Comparison of ENCODE assay signal across 1 cellular context in the genomic region with DNA sequence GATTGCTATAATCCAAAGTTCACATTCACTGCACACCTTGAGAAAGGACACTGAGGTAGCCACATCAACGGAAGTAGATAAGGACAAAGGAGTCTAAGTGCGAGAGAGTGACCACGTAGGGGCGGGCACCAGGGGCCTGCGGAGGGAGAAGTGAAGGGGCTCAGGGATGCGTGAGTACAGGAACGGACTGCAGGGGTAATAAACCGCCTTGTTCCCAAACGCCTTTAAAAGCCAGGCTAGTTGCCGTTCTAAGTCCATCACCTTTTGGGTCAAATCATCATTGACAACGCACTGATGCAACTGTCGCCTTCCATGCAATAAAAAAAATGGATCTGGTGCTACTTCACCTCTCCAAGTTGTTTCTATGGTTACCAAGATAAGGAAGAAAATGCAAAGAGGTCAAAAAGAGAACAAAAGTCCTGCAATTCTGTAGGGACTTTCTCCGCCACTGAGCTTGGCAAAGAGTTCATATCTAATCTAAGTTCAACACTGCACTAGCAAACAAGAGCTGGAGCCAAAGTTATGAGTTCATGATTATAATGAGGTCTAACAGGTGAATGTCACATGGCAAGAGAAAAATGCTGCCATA.
TF ChIP-seq lines count a peak whose summit lies in the region.

No MANE protein-coding gene starts in this region.

TF ChIP-seq in K562, 482 proteins besides CTCF, POLR2A, EP300 and RAD21 (continued from another document and continues in another):
- TF ChIP-seq, protein P1, sequence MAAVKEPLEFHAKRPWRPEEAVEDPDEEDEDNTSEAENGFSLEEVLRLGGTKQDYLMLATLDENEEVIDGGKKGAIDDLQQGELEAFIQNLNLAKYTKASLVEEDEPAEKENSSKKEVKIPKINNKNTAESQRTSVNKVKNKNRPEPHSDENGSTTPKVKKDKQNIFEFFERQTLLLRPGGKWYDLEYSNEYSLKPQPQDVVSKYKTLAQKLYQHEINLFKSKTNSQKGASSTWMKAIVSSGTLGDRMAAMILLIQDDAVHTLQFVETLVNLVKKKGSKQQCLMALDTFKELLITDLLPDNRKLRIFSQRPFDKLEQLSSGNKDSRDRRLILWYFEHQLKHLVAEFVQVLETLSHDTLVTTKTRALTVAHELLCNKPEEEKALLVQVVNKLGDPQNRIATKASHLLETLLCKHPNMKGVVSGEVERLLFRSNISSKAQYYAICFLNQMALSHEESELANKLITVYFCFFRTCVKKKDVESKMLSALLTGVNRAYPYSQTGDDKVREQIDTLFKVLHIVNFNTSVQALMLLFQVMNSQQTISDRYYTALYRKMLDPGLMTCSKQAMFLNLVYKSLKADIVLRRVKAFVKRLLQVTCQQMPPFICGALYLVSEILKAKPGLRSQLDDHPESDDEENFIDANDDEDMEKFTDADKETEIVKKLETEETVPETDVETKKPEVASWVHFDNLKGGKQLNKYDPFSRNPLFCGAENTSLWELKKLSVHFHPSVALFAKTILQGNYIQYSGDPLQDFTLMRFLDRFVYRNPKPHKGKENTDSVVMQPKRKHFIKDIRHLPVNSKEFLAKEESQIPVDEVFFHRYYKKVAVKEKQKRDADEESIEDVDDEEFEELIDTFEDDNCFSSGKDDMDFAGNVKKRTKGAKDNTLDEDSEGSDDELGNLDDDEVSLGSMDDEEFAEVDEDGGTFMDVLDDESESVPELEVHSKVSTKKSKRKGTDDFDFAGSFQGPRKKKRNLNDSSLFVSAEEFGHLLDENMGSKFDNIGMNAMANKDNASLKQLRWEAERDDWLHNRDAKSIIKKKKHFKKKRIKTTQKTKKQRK (IDR thresholded peaks at IDR 0.05; ENCODE audit: borderline replicate concordance, low read depth, low read length): no peak
- TF ChIP-seq, protein P2, sequence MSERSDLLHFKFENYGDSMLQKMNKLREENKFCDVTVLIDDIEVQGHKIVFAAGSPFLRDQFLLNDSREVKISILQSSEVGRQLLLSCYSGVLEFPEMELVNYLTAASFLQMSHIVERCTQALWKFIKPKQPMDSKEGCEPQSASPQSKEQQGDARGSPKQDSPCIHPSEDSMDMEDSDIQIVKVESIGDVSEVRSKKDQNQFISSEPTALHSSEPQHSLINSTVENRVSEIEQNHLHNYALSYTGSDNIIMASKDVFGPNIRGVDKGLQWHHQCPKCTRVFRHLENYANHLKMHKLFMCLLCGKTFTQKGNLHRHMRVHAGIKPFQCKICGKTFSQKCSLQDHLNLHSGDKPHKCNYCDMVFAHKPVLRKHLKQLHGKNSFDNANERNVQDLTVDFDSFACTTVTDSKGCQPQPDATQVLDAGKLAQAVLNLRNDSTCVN (CRISPR knock-in tag; IDR thresholded peaks at IDR 0.05): no peak
- TF ChIP-seq, protein P3, sequence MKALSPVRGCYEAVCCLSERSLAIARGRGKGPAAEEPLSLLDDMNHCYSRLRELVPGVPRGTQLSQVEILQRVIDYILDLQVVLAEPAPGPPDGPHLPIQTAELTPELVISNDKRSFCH (CRISPR knock-in tag; IDR thresholded peaks at IDR 0.05): no peak
- TF ChIP-seq, protein P3 (tag; IDR thresholded peaks at IDR 0.05): no peak
- TF ChIP-seq TSC22D4 (tag; IDR thresholded peaks at IDR 0.05) (no peak), NR2C2 (CRISPR knock-in tag; IDR thresholded peaks at IDR 0.05) (no peak), NR2C2 (tag; IDR thresholded peaks at IDR 0.05) (peak; percentile 57; the same call in 1 of the 2 replicates), CTBP1 (IDR thresholded peaks at IDR 0.05; ENCODE audit: borderline replicate concordance) (peak; percentile 71; the same call in 1 of the 2 replicates), FOXM1 (IDR thresholded peaks at IDR 0.05; ENCODE audit: low read depth) (no peak), FOXM1 (CRISPR knock-in tag; IDR thresholded peaks at IDR 0.05; ENCODE audit: low read depth) (no peak), FOXJ3 (CRISPR knock-in tag; IDR thresholded peaks at IDR 0.05) (no peak), BHLHE40 (IDR thresholded peaks at IDR 0.05; ENCODE audit: low read length) (no peak), ZNF696 (CRISPR knock-in tag; conservative IDR thresholded peaks at IDR 0.05) (no peak), ZFPM2 (CRISPR knock-in tag; IDR thresholded peaks at IDR 0.05) (no peak), KAT8 (IDR thresholded peaks at IDR 0.05; ENCODE audit: low read depth) (no peak), ETV6 (IDR thresholded peaks at IDR 0.05; ENCODE audit: borderline replicate concordance in 1 of 2, low read depth in 2 of 2, low read length in 1 of 2) (no peak), ETV6 (CRISPR knock-in tag; IDR thresholded peaks at IDR 0.05; ENCODE audit: borderline replicate concordance) (no peak), SP2 (IDR thresholded peaks at IDR 0.05; ENCODE audit: extremely low read depth, low read depth, low read length, poor library complexity, severe bottlenecking) (no peak), YY1 (IDR thresholded peaks at IDR 0.05; ENCODE audit: borderline replicate concordance in 1 of 3, control insufficient read depth in 1 of 3, extremely low read depth in 1 of 3, insufficient read depth in 3 of 3, insufficient read length in 1 of 3, insufficient replicate concordance in 2 of 3, low read depth in 1 of 3, low read length in 2 of 3) (no peak), MCM5 (IDR thresholded peaks at IDR 0.05; ENCODE audit: low read depth) (no peak), ZNF324 (CRISPR knock-in tag; IDR thresholded peaks at IDR 0.05) (no peak), HDAC1 (IDR thresholded peaks at IDR 0.05) (no peak), MCM2 (IDR thresholded peaks at IDR 0.05; ENCODE audit: low read depth) (no peak), C11orf30 (IDR thresholded peaks at IDR 0.05; ENCODE audit: low read depth) (0 out of 2 replicates have a peak, but pooled peaks have one; percentile 12), TAF7 (tag; IDR thresholded peaks at IDR 0.05) (no peak), BCOR (IDR thresholded peaks at IDR 0.05) (no peak), KLF1 (tag; IDR thresholded peaks at IDR 0.05) (no peak), GABPA (tag; conservative IDR thresholded peaks at IDR 0.05; ENCODE audit: low read depth) (no peak), ZNF23 (CRISPR knock-in tag; IDR thresholded peaks at IDR 0.05) (no peak), SMAD4 (CRISPR knock-in tag; conservative IDR thresholded peaks at IDR 0.05) (no peak), WHSC1 (IDR thresholded peaks at IDR 0.05; ENCODE audit: low read length) (no peak), THRAP3 (IDR thresholded peaks at IDR 0.05; ENCODE audit: borderline replicate concordance) (no peak), FIP1L1 (IDR thresholded peaks at IDR 0.05; ENCODE audit: low read depth, low read length, poor library complexity, severe bottlenecking) (no peak), ZBTB7A (IDR thresholded peaks at IDR 0.05; ENCODE audit: borderline replicate concordance, control insufficient read depth, low read depth, low read length) (peak; percentile 29; the same call in 1 of the 2 replicates)
- TF ChIP-seq, protein P4, sequence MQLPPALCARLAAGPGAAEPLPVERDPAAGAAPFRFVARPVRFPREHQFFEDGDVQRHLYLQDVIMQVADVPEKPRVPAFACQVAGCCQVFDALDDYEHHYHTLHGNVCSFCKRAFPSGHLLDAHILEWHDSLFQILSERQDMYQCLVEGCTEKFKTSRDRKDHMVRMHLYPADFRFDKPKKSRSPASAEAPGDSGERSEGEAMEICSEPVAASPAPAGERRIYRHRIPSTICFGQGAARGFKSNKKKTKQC (CRISPR knock-in tag; IDR thresholded peaks at IDR 0.05): no peak
- TF ChIP-seq, protein P5, sequence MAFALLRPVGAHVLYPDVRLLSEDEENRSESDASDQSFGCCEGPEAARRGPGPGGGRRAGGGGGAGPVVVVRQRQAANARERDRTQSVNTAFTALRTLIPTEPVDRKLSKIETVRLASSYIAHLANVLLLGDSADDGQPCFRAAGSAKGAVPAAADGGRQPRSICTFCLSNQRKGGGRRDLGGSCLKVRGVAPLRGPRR (CRISPR knock-in tag; IDR thresholded peaks at IDR 0.05): no peak
- TF ChIP-seq, protein P6, sequence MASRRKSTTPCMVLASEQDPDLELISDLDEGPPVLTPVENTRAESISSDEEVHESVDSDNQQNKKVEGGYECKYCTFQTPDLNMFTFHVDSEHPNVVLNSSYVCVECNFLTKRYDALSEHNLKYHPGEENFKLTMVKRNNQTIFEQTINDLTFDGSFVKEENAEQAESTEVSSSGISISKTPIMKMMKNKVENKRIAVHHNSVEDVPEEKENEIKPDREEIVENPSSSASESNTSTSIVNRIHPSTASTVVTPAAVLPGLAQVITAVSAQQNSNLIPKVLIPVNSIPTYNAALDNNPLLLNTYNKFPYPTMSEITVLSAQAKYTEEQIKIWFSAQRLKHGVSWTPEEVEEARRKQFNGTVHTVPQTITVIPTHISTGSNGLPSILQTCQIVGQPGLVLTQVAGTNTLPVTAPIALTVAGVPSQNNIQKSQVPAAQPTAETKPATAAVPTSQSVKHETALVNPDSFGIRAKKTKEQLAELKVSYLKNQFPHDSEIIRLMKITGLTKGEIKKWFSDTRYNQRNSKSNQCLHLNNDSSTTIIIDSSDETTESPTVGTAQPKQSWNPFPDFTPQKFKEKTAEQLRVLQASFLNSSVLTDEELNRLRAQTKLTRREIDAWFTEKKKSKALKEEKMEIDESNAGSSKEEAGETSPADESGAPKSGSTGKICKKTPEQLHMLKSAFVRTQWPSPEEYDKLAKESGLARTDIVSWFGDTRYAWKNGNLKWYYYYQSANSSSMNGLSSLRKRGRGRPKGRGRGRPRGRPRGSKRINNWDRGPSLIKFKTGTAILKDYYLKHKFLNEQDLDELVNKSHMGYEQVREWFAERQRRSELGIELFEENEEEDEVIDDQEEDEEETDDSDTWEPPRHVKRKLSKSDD (conservative IDR thresholded peaks at IDR 0.05; ENCODE audit: low read length): no peak
- TF ChIP-seq, protein P7, sequence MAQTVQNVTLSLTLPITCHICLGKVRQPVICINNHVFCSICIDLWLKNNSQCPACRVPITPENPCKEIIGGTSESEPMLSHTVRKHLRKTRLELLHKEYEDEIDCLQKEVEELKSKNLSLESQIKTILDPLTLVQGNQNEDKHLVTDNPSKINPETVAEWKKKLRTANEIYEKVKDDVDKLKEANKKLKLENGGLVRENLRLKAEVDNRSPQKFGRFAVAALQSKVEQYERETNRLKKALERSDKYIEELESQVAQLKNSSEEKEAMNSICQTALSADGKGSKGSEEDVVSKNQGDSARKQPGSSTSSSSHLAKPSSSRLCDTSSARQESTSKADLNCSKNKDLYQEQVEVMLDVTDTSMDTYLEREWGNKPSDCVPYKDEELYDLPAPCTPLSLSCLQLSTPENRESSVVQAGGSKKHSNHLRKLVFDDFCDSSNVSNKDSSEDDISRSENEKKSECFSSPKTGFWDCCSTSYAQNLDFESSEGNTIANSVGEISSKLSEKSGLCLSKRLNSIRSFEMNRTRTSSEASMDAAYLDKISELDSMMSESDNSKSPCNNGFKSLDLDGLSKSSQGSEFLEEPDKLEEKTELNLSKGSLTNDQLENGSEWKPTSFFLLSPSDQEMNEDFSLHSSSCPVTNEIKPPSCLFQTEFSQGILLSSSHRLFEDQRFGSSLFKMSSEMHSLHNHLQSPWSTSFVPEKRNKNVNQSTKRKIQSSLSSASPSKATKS (CRISPR knock-in tag; IDR thresholded peaks at IDR 0.05): no peak
- TF ChIP-seq, protein P8, sequence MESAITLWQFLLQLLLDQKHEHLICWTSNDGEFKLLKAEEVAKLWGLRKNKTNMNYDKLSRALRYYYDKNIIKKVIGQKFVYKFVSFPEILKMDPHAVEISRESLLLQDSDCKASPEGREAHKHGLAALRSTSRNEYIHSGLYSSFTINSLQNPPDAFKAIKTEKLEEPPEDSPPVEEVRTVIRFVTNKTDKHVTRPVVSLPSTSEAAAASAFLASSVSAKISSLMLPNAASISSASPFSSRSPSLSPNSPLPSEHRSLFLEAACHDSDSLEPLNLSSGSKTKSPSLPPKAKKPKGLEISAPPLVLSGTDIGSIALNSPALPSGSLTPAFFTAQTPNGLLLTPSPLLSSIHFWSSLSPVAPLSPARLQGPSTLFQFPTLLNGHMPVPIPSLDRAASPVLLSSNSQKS (CRISPR knock-in tag; IDR thresholded peaks at IDR 0.05): no peak
- TF ChIP-seq, protein P9, sequence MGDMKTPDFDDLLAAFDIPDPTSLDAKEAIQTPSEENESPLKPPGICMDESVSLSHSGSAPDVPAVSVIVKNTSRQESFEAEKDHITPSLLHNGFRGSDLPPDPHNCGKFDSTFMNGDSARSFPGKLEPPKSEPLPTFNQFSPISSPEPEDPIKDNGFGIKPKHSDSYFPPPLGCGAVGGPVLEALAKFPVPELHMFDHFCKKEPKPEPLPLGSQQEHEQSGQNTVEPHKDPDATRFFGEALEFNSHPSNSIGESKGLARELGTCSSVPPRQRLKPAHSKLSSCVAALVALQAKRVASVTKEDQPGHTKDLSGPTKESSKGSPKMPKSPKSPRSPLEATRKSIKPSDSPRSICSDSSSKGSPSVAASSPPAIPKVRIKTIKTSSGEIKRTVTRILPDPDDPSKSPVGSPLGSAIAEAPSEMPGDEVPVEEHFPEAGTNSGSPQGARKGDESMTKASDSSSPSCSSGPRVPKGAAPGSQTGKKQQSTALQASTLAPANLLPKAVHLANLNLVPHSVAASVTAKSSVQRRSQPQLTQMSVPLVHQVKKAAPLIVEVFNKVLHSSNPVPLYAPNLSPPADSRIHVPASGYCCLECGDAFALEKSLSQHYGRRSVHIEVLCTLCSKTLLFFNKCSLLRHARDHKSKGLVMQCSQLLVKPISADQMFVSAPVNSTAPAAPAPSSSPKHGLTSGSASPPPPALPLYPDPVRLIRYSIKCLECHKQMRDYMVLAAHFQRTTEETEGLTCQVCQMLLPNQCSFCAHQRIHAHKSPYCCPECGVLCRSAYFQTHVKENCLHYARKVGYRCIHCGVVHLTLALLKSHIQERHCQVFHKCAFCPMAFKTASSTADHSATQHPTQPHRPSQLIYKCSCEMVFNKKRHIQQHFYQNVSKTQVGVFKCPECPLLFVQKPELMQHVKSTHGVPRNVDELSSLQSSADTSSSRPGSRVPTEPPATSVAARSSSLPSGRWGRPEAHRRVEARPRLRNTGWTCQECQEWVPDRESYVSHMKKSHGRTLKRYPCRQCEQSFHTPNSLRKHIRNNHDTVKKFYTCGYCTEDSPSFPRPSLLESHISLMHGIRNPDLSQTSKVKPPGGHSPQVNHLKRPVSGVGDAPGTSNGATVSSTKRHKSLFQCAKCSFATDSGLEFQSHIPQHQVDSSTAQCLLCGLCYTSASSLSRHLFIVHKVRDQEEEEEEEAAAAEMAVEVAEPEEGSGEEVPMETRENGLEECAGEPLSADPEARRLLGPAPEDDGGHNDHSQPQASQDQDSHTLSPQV (IDR thresholded peaks at IDR 0.05): 0 out of 2 replicates have a peak, but pooled peaks have one; percentile 34
- TF ChIP-seq, protein P10, sequence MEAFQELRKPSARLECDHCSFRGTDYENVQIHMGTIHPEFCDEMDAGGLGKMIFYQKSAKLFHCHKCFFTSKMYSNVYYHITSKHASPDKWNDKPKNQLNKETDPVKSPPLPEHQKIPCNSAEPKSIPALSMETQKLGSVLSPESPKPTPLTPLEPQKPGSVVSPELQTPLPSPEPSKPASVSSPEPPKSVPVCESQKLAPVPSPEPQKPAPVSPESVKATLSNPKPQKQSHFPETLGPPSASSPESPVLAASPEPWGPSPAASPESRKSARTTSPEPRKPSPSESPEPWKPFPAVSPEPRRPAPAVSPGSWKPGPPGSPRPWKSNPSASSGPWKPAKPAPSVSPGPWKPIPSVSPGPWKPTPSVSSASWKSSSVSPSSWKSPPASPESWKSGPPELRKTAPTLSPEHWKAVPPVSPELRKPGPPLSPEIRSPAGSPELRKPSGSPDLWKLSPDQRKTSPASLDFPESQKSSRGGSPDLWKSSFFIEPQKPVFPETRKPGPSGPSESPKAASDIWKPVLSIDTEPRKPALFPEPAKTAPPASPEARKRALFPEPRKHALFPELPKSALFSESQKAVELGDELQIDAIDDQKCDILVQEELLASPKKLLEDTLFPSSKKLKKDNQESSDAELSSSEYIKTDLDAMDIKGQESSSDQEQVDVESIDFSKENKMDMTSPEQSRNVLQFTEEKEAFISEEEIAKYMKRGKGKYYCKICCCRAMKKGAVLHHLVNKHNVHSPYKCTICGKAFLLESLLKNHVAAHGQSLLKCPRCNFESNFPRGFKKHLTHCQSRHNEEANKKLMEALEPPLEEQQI (IDR thresholded peaks at IDR 0.05): no peak
